In the genomic region with DNA sequence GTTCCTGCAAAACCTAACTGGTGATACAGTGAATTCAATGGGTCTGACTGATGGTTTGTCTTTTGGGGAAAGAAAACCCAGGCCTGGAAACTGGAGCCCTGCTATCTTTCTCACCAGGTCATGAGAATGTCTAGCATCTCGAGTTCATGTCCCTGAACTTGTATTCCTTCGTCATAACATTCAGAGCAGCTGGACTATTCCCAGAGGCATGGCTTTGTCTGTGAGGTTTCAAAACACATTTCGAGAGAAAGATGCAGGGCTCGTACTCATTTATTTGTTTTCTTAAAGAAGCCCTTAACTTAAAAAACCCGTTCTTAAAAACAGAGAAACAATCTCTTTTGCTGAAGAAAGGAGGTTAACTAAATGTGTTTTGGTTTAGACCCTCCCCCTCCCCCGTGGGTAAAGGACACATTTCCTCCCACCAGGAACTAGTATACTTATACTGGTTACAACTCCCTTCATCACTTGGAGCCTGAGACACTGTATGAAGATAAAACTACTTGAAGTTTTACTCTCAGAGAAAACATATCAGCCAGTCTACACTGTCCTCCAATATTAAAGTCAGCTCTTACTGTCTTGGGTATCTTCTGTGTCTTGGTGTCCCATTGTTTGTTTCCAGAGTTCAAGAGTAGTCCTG, we compare ENCODE assay signal across 15 cellular contexts.
A peak's percentile ranks its signal among the peaks of the same experiment; 100 is the strongest.
DNase-seq lines count a peak whose midpoint lies in the region; ATAC-seq and TF ChIP-seq lines count a peak whose summit lies in the region.
"Had no signal": no experiment of that assay in that cellular context is flagged by ENCODE, and none has a peak within 500 bp of the region (broad histone marks: within the 10 kb centered on the region; RNA-seq: fewer than 3 reads in every experiment).

No MANE protein-coding gene starts in this region.

- DNase-seq in AG09309 (ENCODE audit: low read depth) (peak; percentile 21), coronary artery (ENCODE audit: low spot score) (no peak), iris pigment epithelial cell (ENCODE audit: low read depth) (peak; percentile 69), skeletal muscle cell (ENCODE audit: low read depth) (peak; percentile 74), substantia nigra (lab: John Stamatoyannopoulos, UW) (no peak), RKO (ENCODE audit: low spot score) (no peak)
- no peak for DNase-seq in stimulated activated CD4-positive, alpha-beta T cell treated with anti-CD3 and anti-CD28 coated beads, Interleukin-4, amount 100 ng/mL, for 1 hour
- DNase-seq: ACHN; activated CD4-positive, alpha-beta T cell treated with anti-CD3 and anti-CD28 coated beads, Interleukin-2, amount 10 ng/mL, durations not matched to agents 24 days and 14 days; Calu3; nucleus accumbens; SIG-M5; stimulated activated CD8-positive, alpha-beta memory T cell treated with anti-CD3 and anti-CD28 coated beads, Interleukin-4, amount 100 ng/mL, for 48 hours; T-helper 9 cell had no signal

- TF ChIP-seq CTCF in AG09309 (IDR thresholded peaks at IDR 0.05; ENCODE audit: control insufficient read depth, insufficient read depth, low read depth, low read length, missing control alignments) (no peak), coronary artery (IDR thresholded peaks at IDR 0.05) (no peak)

- H3K27ac ChIP-seq in coronary artery, result peak overlapping the region; percentile 83 to 84
- no peak overlapping the region for H3K27ac ChIP-seq in substantia nigra (ENCODE audit: low read depth, low read length, poor library complexity, severe bottlenecking)

- H3K4me3 ChIP-seq in AG09309 (ENCODE audit: control insufficient read depth, low read depth, low read length) (no peak overlapping the region), coronary artery (no peak overlapping the region), skeletal muscle cell (ENCODE audit: low read depth, low read length) (no peak overlapping the region)

- no peak for ATAC-seq in HG03280 (IDR thresholded peaks at IDR 0.05; ENCODE audit: unreplicated experiment)

Comparison
In these comparisons a context has a peak if more than half of its experiments do, and no peak if none do; other contexts are left out.
1. DNase-seq: peak in AG09309 (single experiment), iris pigment epithelial cell (single experiment) and skeletal muscle cell (single experiment); none in coronary artery (single experiment), substantia nigra (0 of 49), stimulated activated CD4-positive, alpha-beta T cell treated with anti-CD3 and anti-CD28 coated beads, Interleukin-4, amount 100 ng/mL, for 1 hour (single experiment) and RKO (single experiment).